Comparison of ENCODE assay signal across 8 cellular contexts in genomic region chrX:65697173-65697572, GRCh38. TPM values are rescaled to one million over a fixed set of nuclear protein-coding genes. Genes with fewer than 3 reads are reported as not detected.
DNase-seq lines count a peak whose midpoint lies in the region; ATAC-seq and TF ChIP-seq lines count a peak whose summit lies in the region.

No MANE protein-coding gene starts in this region.

- peak overlapping the region; percentile 65 to 73 for H3K27ac ChIP-seq in thoracic aorta

- no peak for ATAC-seq in activated CD4-positive, alpha-beta T cell treated with anti-CD3 and anti-CD28 coated beads for 36 hours
- ATAC-seq in left ventricle myocardium superior (peak; percentile 42), thoracic aorta (ENCODE audit: insufficient number of reproducible peaks, low FRiP score, low read depth) (peak; percentile 39), GM21529 (IDR thresholded peaks at IDR 0.05; ENCODE audit: unreplicated experiment) (no peak), GM18858 (IDR thresholded peaks at IDR 0.05; ENCODE audit: unreplicated experiment) (no peak)

- H3K36me3 Mint-ChIP-seq in activated CD4-positive, alpha-beta T cell treated with anti-CD3 and anti-CD28 coated beads for 36 hours (ENCODE audit: low read depth) = peaks cover 49% of the 10 kb centered on the region
- H3K36me3 Mint-ChIP-seq in activated CD4-positive, alpha-beta memory T cell treated with anti-CD3 and anti-CD28 coated beads, Interleukin-2, amount 10 ng/mL, durations not matched to agents 7 days and 5 days (ENCODE audit: low read depth) = peaks cover 57% of the 10 kb centered on the region

- peaks cover 36 to 88% of the 10 kb centered on the region in 2 donors for H3K4me1 ChIP-seq in thoracic aorta (ENCODE audit: control insufficient read depth in 1 of 2, low read depth in 2 of 2)

- no peaks in the 10 kb centered on the region for H3K27me3 Mint-ChIP-seq in activated CD4-positive, alpha-beta T cell treated with anti-CD3 and anti-CD28 coated beads for 36 hours
- no peaks in the 10 kb centered on the region for H3K27me3 Mint-ChIP-seq in activated CD4-positive, alpha-beta memory T cell treated with anti-CD3 and anti-CD28 coated beads, Interleukin-2, amount 10 ng/mL, durations not matched to agents 7 days and 5 days

- peak overlapping the region; percentile 33 for H3K4me3 ChIP-seq in thoracic aorta

- H3K4me1 Mint-ChIP-seq in activated CD4-positive, alpha-beta T cell treated with anti-CD3 and anti-CD28 coated beads for 36 hours = peaks cover 84% of the 10 kb centered on the region
- peaks cover 89% of the 10 kb centered on the region for H3K4me1 Mint-ChIP-seq in activated CD4-positive, alpha-beta memory T cell treated with anti-CD3 and anti-CD28 coated beads, Interleukin-2, amount 10 ng/mL, durations not matched to agents 7 days and 5 days

- H3K9me3 Mint-ChIP-seq in activated CD4-positive, alpha-beta T cell treated with anti-CD3 and anti-CD28 coated beads for 36 hours (ENCODE audit: low read depth) = no peaks in the 10 kb centered on the region
- no peaks in the 10 kb centered on the region for H3K9me3 Mint-ChIP-seq in activated CD4-positive, alpha-beta memory T cell treated with anti-CD3 and anti-CD28 coated beads, Interleukin-2, amount 10 ng/mL, durations not matched to agents 7 days and 5 days

- H3K36me3 ChIP-seq in thoracic aorta = no peaks in the 10 kb centered on the region

- intact Hi-C loops in activated CD4-positive, alpha-beta T cell treated with anti-CD3 and anti-CD28 coated beads for 36 hours (cut with DNase I, micrococcal nuclease) = no loop called here
- intact Hi-C loops in left ventricle myocardium superior (cut with micrococcal nuclease) = no loop called here

- POLR2A ChIA-PET in activated CD4-positive, alpha-beta T cell treated with anti-CD3 and anti-CD28 coated beads for 36 hours (lab: Charles Lee) = interaction anchor here (0.6 to 1.7 kb wide), 5 partner anchors 9 to 349 kb away, joined by 3 to 12 read pairs (median 5); no protein-coding TSS in a partner anchor
- POLR2A ChIA-PET in activated CD4-positive, alpha-beta memory T cell treated with anti-CD3 and anti-CD28 coated beads, Interleukin-2, amount 10 ng/mL, durations not matched to agents 7 days and 5 days (lab: Charles Lee) = interaction anchor here (0.9 to 7.2 kb wide), 12 partner anchors 7 to 101 kb away, joined by 3 to 69 read pairs (median 4); no protein-coding TSS in a partner anchor

- TF ChIP-seq CTCF in thoracic aorta (IDR thresholded peaks at IDR 0.05) = no peak

- CTCF ChIA-PET in activated CD4-positive, alpha-beta T cell treated with anti-CD3 and anti-CD28 coated beads for 36 hours (lab: Charles Lee) = interaction anchor here (0.8 to 1.8 kb wide), 2 partner anchors 9 to 10 kb away, joined by 3 to 7 read pairs; no protein-coding TSS in a partner anchor
- CTCF ChIA-PET in activated CD4-positive, alpha-beta memory T cell treated with anti-CD3 and anti-CD28 coated beads, Interleukin-2, amount 10 ng/mL, durations not matched to agents 7 days and 5 days (lab: Charles Lee) = interaction anchor here (1.0 to 3.2 kb wide), 6 partner anchors 21 to 101 kb away, joined by 3 to 15 read pairs (median 4); no protein-coding TSS in a partner anchor

- no peaks in the 10 kb centered on the region for H3K9me3 ChIP-seq in thoracic aorta

- peak overlapping the region; percentile 98 for H3K27ac Mint-ChIP-seq in activated CD4-positive, alpha-beta T cell treated with anti-CD3 and anti-CD28 coated beads for 36 hours
- peak overlapping the region; percentile 91 for H3K27ac Mint-ChIP-seq in activated CD4-positive, alpha-beta memory T cell treated with anti-CD3 and anti-CD28 coated beads, Interleukin-2, amount 10 ng/mL, durations not matched to agents 7 days and 5 days

- H3K27me3 ChIP-seq in thoracic aorta (replicated peaks; ENCODE audit: insufficient read depth) = no peaks in the 10 kb centered on the region

- no peak for DNase-seq in activated CD4-positive, alpha-beta T cell treated with anti-CD3 and anti-CD28 coated beads for 36 hours
- DNase-seq in activated CD4-positive, alpha-beta T cell treated with anti-CD3 and anti-CD28 coated beads, Interleukin-2, amount 50 U/mL, for 1 hour = no peak
- no peak for DNase-seq in activated CD4-positive, alpha-beta memory T cell treated with anti-CD3 and anti-CD28 coated beads, Interleukin-2, amount 10 ng/mL, durations not matched to agents 7 days and 5 days
- DNase-seq in left ventricle myocardium superior (no peak), thoracic aorta (ENCODE audit: low spot score) (no peak), GOT3 (lab: John Stamatoyannopoulos, UW) (no peak)

- H3K4me3 Mint-ChIP-seq in activated CD4-positive, alpha-beta T cell treated with anti-CD3 and anti-CD28 coated beads for 36 hours = peak overlapping the region; percentile 48
- peak overlapping the region; percentile 69 for H3K4me3 Mint-ChIP-seq in activated CD4-positive, alpha-beta memory T cell treated with anti-CD3 and anti-CD28 coated beads, Interleukin-2, amount 10 ng/mL, durations not matched to agents 7 days and 5 days

RNA-seq across cellular contexts. Expression of gene MSN, which starts 29.7 kb away (rescaled TPM):
- total RNA-seq in activated CD4-positive, alpha-beta T cell treated with anti-CD3 and anti-CD28 coated beads for 36 hours = 100 to 1,000 TPM; 476 to 609 TPM
- 100 to 1,000 TPM; 632 to 637 TPM for total RNA-seq in activated CD4-positive, alpha-beta memory T cell treated with anti-CD3 and anti-CD28 coated beads, Interleukin-2, amount 10 ng/mL, durations not matched to agents 7 days and 5 days
- total RNA-seq in left ventricle myocardium superior = 91.2 TPM
- total RNA-seq in thoracic aorta = 100 to 1,000 TPM; 365 to 428 TPM

Comparison
In these comparisons a context has a peak if more than half of its experiments do, and no peak if none do; other contexts are left out.
1. ATAC-seq: peak in left ventricle myocardium superior (single experiment) and thoracic aorta (single experiment); none in activated CD4-positive, alpha-beta T cell treated with anti-CD3 and anti-CD28 coated beads for 36 hours (single experiment), GM21529 (single experiment) and GM18858 (single experiment).